ENCODE assay signal across 32 cellular contexts in the genomic region with DNA sequence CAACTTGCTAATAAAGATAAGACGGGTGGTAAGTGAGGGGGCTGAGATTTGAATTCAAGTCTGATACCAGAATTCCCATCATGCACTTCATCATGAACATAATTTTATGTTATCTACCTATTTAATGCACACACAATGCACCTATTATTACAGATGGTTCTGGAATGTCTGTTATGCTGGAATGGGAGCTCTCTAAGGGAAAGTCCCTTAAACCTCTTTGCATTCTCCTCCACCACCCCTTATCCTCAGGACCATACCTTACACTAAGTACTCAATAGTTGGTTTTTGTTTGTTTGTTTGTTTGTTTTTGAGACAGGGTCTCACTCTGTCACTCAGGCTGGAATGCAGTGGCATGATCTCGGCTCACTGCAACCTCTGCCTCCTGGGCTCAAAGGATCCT. TPM values are rescaled to one million over a fixed set of nuclear protein-coding genes. Genes with fewer than 3 reads are reported as not detected.
"Had no signal": no experiment of that assay in that cellular context is flagged by ENCODE, and none has a peak within 500 bp of the region (broad histone marks: within the 10 kb centered on the region; RNA-seq: fewer than 3 reads in every experiment).

No MANE protein-coding gene starts in this region.

- H3K4me3 ChIP-seq: ascending aorta, body of pancreas, cardiac muscle cell, K562, Peyer's patch had no signal

- ATAC-seq: activated CD8-positive, alpha-beta memory T cell treated with anti-CD3 and anti-CD28 coated beads, Interleukin-2, amount 10 ng/mL, durations not matched to agents 7 days and 5 days; K562; T-helper 17 cell had no signal

- H3K27ac ChIP-seq: ascending aorta, body of pancreas, cardiac muscle cell, Peyer's patch, RWPE1 had no signal

- H3K27me3 ChIP-seq: ascending aorta, body of pancreas, cardiac muscle cell had no signal

- H3K9me3 Mint-ChIP-seq: activated B cell treated with CpG ODN at 0.5 μM for 24 hours; activated CD4-positive, alpha-beta T cell treated with anti-CD3 and anti-CD28 coated beads, Interleukin-2, amount 10 ng/mL, durations not matched to agents 24 days and 14 days; activated naive CD4-positive, alpha-beta T cell treated with anti-CD3 and anti-CD28 coated beads, Interleukin-2, amount 50 U/mL, for 24 hours; activated T-cell treated with anti-CD3 and anti-CD28 coated beads, Interleukin-2, amount 50 U/mL, for 24 hours; activated T-helper 1 cell treated with anti-CD3 and anti-CD28 coated beads, Interleukin-12 subunit alpha, Interleukin-12 subunit beta, Interleukin-2, Interleukin-4 antibody, amounts not matched to agents 30 ng/mL and 10 ng/mL and 1 ng/mL, durations not matched to agents 14 hours and 24 hours and 36 hours had no signal

- H3K4me3 Mint-ChIP-seq: activated B cell treated with CpG ODN at 0.5 μM for 24 hours; activated CD4-positive, alpha-beta T cell treated with anti-CD3 and anti-CD28 coated beads, Interleukin-2, amount 10 ng/mL, durations not matched to agents 24 days and 14 days; activated CD8-positive, alpha-beta memory T cell treated with anti-CD3 and anti-CD28 coated beads, Interleukin-2, amount 10 ng/mL, durations not matched to agents 7 days and 5 days; activated naive CD4-positive, alpha-beta T cell treated with anti-CD3 and anti-CD28 coated beads, Interleukin-2, amount 50 U/mL, for 24 hours; activated T-cell treated with anti-CD3 and anti-CD28 coated beads, Interleukin-2, amount 50 U/mL, for 24 hours; activated T-helper 1 cell treated with anti-CD3 and anti-CD28 coated beads, Interleukin-12 subunit alpha, Interleukin-12 subunit beta, Interleukin-2, Interleukin-4 antibody, amounts not matched to agents 30 ng/mL and 10 ng/mL and 1 ng/mL, durations not matched to agents 14 hours and 24 hours and 36 hours; T-helper 17 cell had no signal

- H3K27ac Mint-ChIP-seq: activated B cell treated with CpG ODN at 0.5 μM for 24 hours; activated CD4-positive, alpha-beta T cell treated with anti-CD3 and anti-CD28 coated beads, Interleukin-2, amount 10 ng/mL, durations not matched to agents 24 days and 14 days; activated CD8-positive, alpha-beta memory T cell treated with anti-CD3 and anti-CD28 coated beads, Interleukin-2, amount 10 ng/mL, durations not matched to agents 7 days and 5 days; activated naive CD4-positive, alpha-beta T cell treated with anti-CD3 and anti-CD28 coated beads, Interleukin-2, amount 50 U/mL, for 24 hours; activated T-cell treated with anti-CD3 and anti-CD28 coated beads, Interleukin-2, amount 50 U/mL, for 24 hours; activated T-helper 1 cell treated with anti-CD3 and anti-CD28 coated beads, Interleukin-12 subunit alpha, Interleukin-12 subunit beta, Interleukin-2, Interleukin-4 antibody, amounts not matched to agents 30 ng/mL and 10 ng/mL and 1 ng/mL, durations not matched to agents 14 hours and 24 hours and 36 hours; T-helper 17 cell had no signal

- H3K36me3 ChIP-seq: ascending aorta, cardiac muscle cell, Peyer's patch had no signal

- H3K4me1 ChIP-seq: ascending aorta, Peyer's patch had no signal

- H3K4me1 Mint-ChIP-seq: activated B cell treated with CpG ODN at 0.5 μM for 24 hours; activated CD4-positive, alpha-beta T cell treated with anti-CD3 and anti-CD28 coated beads, Interleukin-2, amount 10 ng/mL, durations not matched to agents 24 days and 14 days; activated CD8-positive, alpha-beta memory T cell treated with anti-CD3 and anti-CD28 coated beads, Interleukin-2, amount 10 ng/mL, durations not matched to agents 7 days and 5 days; activated naive CD4-positive, alpha-beta T cell treated with anti-CD3 and anti-CD28 coated beads, Interleukin-2, amount 50 U/mL, for 24 hours; T-helper 17 cell had no signal

- H3K9me3 ChIP-seq: ascending aorta, body of pancreas, Peyer's patch had no signal

- DNase-seq: activated B cell treated with CpG ODN at 0.5 μM for 24 hours; activated CD4-positive, alpha-beta T cell treated with anti-CD3 and anti-CD28 coated beads for 1 hour; activated CD4-positive, alpha-beta T cell treated with anti-CD3 and anti-CD28 coated beads, Interleukin-2, amount 10 ng/mL, durations not matched to agents 24 days and 14 days; activated CD4-positive, alpha-beta T cell treated with anti-CD3 and anti-CD28 coated beads, Interleukin-2, amount 50 U/mL, for 48 hours; activated CD8-positive, alpha-beta memory T cell treated with anti-CD3 and anti-CD28 coated beads, Interleukin-2, amount 10 ng/mL, durations not matched to agents 7 days and 5 days; activated effector memory CD4-positive, alpha-beta T cell treated with Interleukin-2 at 50 U/mL for 16 hours; activated naive CD4-positive, alpha-beta T cell; activated T-cell treated with anti-CD3 and anti-CD28 coated beads, Interleukin-2, amount 50 U/mL, for 24 hours; Karpas-422; MM.1S; NCI-H1105 treated with DMSO at 0.1 percent for 48 hours; NCI-H1436 treated with DMSO at 0.1 percent for 48 hours; NCI-H187; NCI-H2081; NCI-H2171; NCI-H2227 treated with DMSO at 0.1 percent for 48 hours; NCI-H69; NK-92 treated with Interleukin-12 subunit alpha and Interleukin-12 subunit beta, amount 100 ng/mL, for 24 hours; OCI-M1; Peyer's patch; SHP77 treated with DMSO at 0.1 percent for 48 hours; T-helper 17 cell; T-helper 9 cell had no signal

- H3K36me3 Mint-ChIP-seq: activated CD8-positive, alpha-beta memory T cell treated with anti-CD3 and anti-CD28 coated beads, Interleukin-2, amount 10 ng/mL, durations not matched to agents 7 days and 5 days; activated naive CD4-positive, alpha-beta T cell treated with anti-CD3 and anti-CD28 coated beads, Interleukin-2, amount 50 U/mL, for 24 hours had no signal

RNA-seq across cellular contexts. Expression of a gene that starts 7.0 kb away (rescaled TPM):
- total RNA-seq: activated B cell treated with CpG ODN at 0.5 μM for 24 hours; activated T-helper 1 cell treated with anti-CD3 and anti-CD28 coated beads, Interleukin-12 subunit alpha, Interleukin-12 subunit beta, Interleukin-2, Interleukin-4 antibody, amounts not matched to agents 30 ng/mL and 10 ng/mL and 1 ng/mL, durations not matched to agents 14 hours and 24 hours and 36 hours; T-helper 17 cell had no signal

RNA-seq across cellular contexts. Expression of a gene that starts 48.4 kb away (rescaled TPM):
- total RNA-seq: activated B cell treated with CpG ODN at 0.5 μM for 24 hours; activated CD4-positive, alpha-beta T cell treated with anti-CD3 and anti-CD28 coated beads, Interleukin-2, amount 10 ng/mL, durations not matched to agents 24 days and 14 days; activated CD8-positive, alpha-beta memory T cell treated with anti-CD3 and anti-CD28 coated beads, Interleukin-2, amount 10 ng/mL, durations not matched to agents 7 days and 5 days; activated T-helper 1 cell treated with anti-CD3 and anti-CD28 coated beads, Interleukin-12 subunit alpha, Interleukin-12 subunit beta, Interleukin-2, Interleukin-4 antibody, amounts not matched to agents 30 ng/mL and 10 ng/mL and 1 ng/mL, durations not matched to agents 14 hours and 24 hours and 36 hours; ascending aorta; cardiac muscle cell; NCI-H460; Peyer's patch; SK-MEL-5; T-helper 17 cell had no signal
